Comparison of ENCODE assay signal across 8 cellular contexts in genomic region chr20:58889334-58890072, GRCh38.
A peak's percentile ranks its signal among the peaks of the same experiment; 100 is the strongest.
DNase-seq lines count a peak whose midpoint lies in the region; ATAC-seq and TF ChIP-seq lines count a peak whose summit lies in the region.

No MANE protein-coding gene starts in this region.

- ATAC-seq in GM19035 (IDR thresholded peaks at IDR 0.05; ENCODE audit: unreplicated experiment) = no peak

- H3K4me3 ChIP-seq in WI38 (ENCODE audit: low read depth, low read length) (peak overlapping the region; percentile 68), skeletal muscle cell (ENCODE audit: low read depth, low read length) (peak overlapping the region; percentile 68)

- DNase-seq in NCI-H1092 treated with DMSO at 0.1 percent for 48 hours (lab: John Stamatoyannopoulos, UW) (peak; percentile 11), NCI-H1092 (lab: John Stamatoyannopoulos, UW) (no peak), germinal center (ENCODE audit: low spot score) (peak; percentile 17), skeletal muscle cell (ENCODE audit: low read depth) (no peak), pons (ENCODE audit: low spot score) (no peak), NCI-H82 (lab: John Stamatoyannopoulos, UW) (no peak)

- no peak for TF ChIP-seq CTCF in WI38 (IDR thresholded peaks at IDR 0.05; ENCODE audit: low read depth, low read length)

Comparison
In these comparisons a context has a peak if more than half of its experiments do, and no peak if none do; other contexts are left out.
1. DNase-seq: peak in NCI-H1092 treated with DMSO at 0.1 percent for 48 hours (single experiment) and germinal center (single experiment); none in NCI-H1092 (single experiment), skeletal muscle cell (single experiment), pons (single experiment) and NCI-H82 (single experiment).